1 cellular context compared by ENCODE assay signal in genomic region chr12:130933269-130933995, GRCh38.
TF ChIP-seq lines count a peak whose summit lies in the region.

No MANE protein-coding gene starts in this region.

TF ChIP-seq in HCT116, 20 proteins besides CTCF, POLR2A, EP300 and RAD21 (continued from another document):
- TF ChIP-seq SRF (IDR thresholded peaks at IDR 0.05; ENCODE audit: low read depth) (no peak), SIN3A (IDR thresholded peaks at IDR 0.05; ENCODE audit: low read depth) (no peak), YY1 (IDR thresholded peaks at IDR 0.05; ENCODE audit: extremely low read depth, insufficient replicate concordance, low read depth, low read length) (no peak), POLR2AphosphoS5 (IDR thresholded peaks at IDR 0.05; ENCODE audit: low read depth, low read length) (no peak)
TF ChIP-seq in HCT116: peak in this region for 0.
